ENCODE assay signal across 15 cellular contexts in genomic region chr9:25261445-25261844, GRCh38.
"Had no signal": no experiment of that assay in that cellular context is flagged by ENCODE, and none has a peak within 500 bp of the region (broad histone marks: within the 10 kb centered on the region; RNA-seq: fewer than 3 reads in every experiment).

No MANE protein-coding gene starts in this region.

- ATAC-seq: left colon had no signal

- H3K9me3 ChIP-seq: right atrium auricular region, thyroid gland had no signal

- H3K27me3 ChIP-seq: cardiac muscle cell, hepatocyte, right atrium auricular region, thyroid gland had no signal

- H3K27ac ChIP-seq: cardiac muscle cell, hepatocyte, right atrium auricular region, thyroid gland had no signal

- H3K4me3 ChIP-seq: cardiac muscle cell, hepatocyte, lung, right atrium auricular region, thyroid gland had no signal

- DNase-seq: activated B cell treated with CpG ODN at 0.5 μM for 24 hours; activated CD4-positive, alpha-beta memory T cell treated with anti-CD3 and anti-CD28 coated beads for 36 hours; activated CD4-positive, alpha-beta T cell treated with anti-CD3 and anti-CD28 coated beads for 4 hours; activated T-cell treated with anti-CD3 and anti-CD28 coated beads for 4 hours; effector memory CD4-positive, alpha-beta T cell; left colon; nephron progenitor cell; stimulated activated CD4-positive, alpha-beta T cell treated with anti-CD3 and anti-CD28 coated beads, Interleukin-12 subunit alpha, Interleukin-12 subunit beta, amount 100 ng/mL, for 4 hours; stimulated activated CD4-positive, alpha-beta T cell treated with anti-CD3 and anti-CD28 coated beads, Interleukin-1b, Interleukin-23, amount 100 ng/mL, for 48 hours; stimulated activated naive CD4-positive, alpha-beta T cell treated with Interleukin-2 at 50 U/mL for 16 hours; thyroid gland had no signal

- H3K4me1 ChIP-seq: right atrium auricular region, thyroid gland had no signal

- H3K36me3 ChIP-seq: cardiac muscle cell, right atrium auricular region, thyroid gland had no signal
